30 cellular contexts compared by ENCODE assay signal in genomic region chr3:172958565-172958964, GRCh38.
"Had no signal": no experiment of that assay in that cellular context is flagged by ENCODE, and none has a peak within 500 bp of the region (broad histone marks: within the 10 kb centered on the region; RNA-seq: fewer than 3 reads in every experiment).

No MANE protein-coding gene starts in this region.

- H3K36me3 ChIP-seq: ascending aorta, cardiac muscle cell had no signal

- H3K27me3 ChIP-seq: ascending aorta, cardiac muscle cell had no signal

- H3K4me3 ChIP-seq: ascending aorta, cardiac muscle cell had no signal

- ATAC-seq: activated CD8-positive, alpha-beta memory T cell treated with anti-CD3 and anti-CD28 coated beads, Interleukin-2, amount 10 ng/mL, durations not matched to agents 7 days and 5 days; activated CD8-positive, alpha-beta T cell treated with anti-CD3 and anti-CD28 coated beads for 36 hours; activated naive CD8-positive, alpha-beta T cell treated with anti-CD3 and anti-CD28 coated beads, Interleukin-2, amount 50 U/mL, for 24 hours had no signal

- H3K9me3 ChIP-seq: ascending aorta had no signal

- DNase-seq: activated B cell treated with CpG ODN at 0.5 μM for 24 hours; activated CD4-positive, alpha-beta memory T cell treated with anti-CD3 and anti-CD28 coated beads for 36 hours; activated CD4-positive, alpha-beta T cell treated with anti-CD3 and anti-CD28 coated beads for 4 hours; activated CD4-positive, alpha-beta T cell treated with anti-CD3 and anti-CD28 coated beads, Interleukin-2, amount 10 ng/mL, durations not matched to agents 24 days and 14 days; activated CD4-positive, alpha-beta T cell treated with anti-CD3 and anti-CD28 coated beads, Interleukin-2, amount 50 U/mL, for 1 hour; activated CD4-positive, alpha-beta T cell treated with anti-CD3 and anti-CD28 coated beads, Interleukin-2, amount 50 U/mL, for 4 hours; activated CD4-positive, CD25-positive, alpha-beta regulatory T cell treated with anti-CD3 and anti-CD28 coated beads, Interleukin-2, amount 50 U/mL, for 72 hours; activated CD8-positive, alpha-beta memory T cell treated with anti-CD3 and anti-CD28 coated beads for 24 hours; activated CD8-positive, alpha-beta memory T cell treated with anti-CD3 and anti-CD28 coated beads, Interleukin-2, amount 10 ng/mL, durations not matched to agents 7 days and 5 days; activated CD8-positive, alpha-beta memory T cell treated with anti-CD3 and anti-CD28 coated beads, Interleukin-2, amount 50 U/mL, for 48 hours; activated CD8-positive, alpha-beta T cell treated with anti-CD3 and anti-CD28 coated beads for 36 hours; activated effector memory CD4-positive, alpha-beta T cell treated with Interleukin-2 at 50 U/mL for 16 hours; activated gamma-delta T cell; activated naive CD4-positive, alpha-beta T cell treated with anti-CD3 and anti-CD28 coated beads, Interleukin-2, amount 10 ng/mL, durations not matched to agents 7 days and 5 days; activated naive CD4-positive, alpha-beta T cell treated with Interleukin-2 at 50 U/mL for 16 hours; activated naive CD8-positive, alpha-beta T cell treated with anti-CD3 and anti-CD28 coated beads, Interleukin-2, amount 10 ng/mL, durations not matched to agents 7 days and 5 days; activated naive CD8-positive, alpha-beta T cell treated with anti-CD3 and anti-CD28 coated beads, Interleukin-2, amount 50 U/mL, for 24 hours; activated T-cell treated with anti-CD3 and anti-CD28 coated beads, Interleukin-2, amount 50 U/mL, for 24 hours; activated T-cell treated with anti-CD3 and anti-CD28 coated beads, Interleukin-2, amount 50 U/mL, for 48 hours; amygdala; anterior cingulate cortex; caudate nucleus; cerebellar nuclear complex; T-helper 2 cell; T-helper 9 cell had no signal

- FAIRE-seq: bronchial epithelial cell, TTC549 had no signal

- H3K4me1 ChIP-seq: ascending aorta had no signal

- H3K27ac ChIP-seq: ascending aorta, cardiac muscle cell, VCaP had no signal
